ENCODE assay signal across 11 cellular contexts in genomic region chr3:120763601-120764000, GRCh38. TPM values are rescaled to one million over a fixed set of nuclear protein-coding genes. Genes with fewer than 3 reads are reported as not detected.
DNase-seq lines count a peak whose midpoint lies in the region; ATAC-seq and TF ChIP-seq lines count a peak whose summit lies in the region.
"Had no signal": no experiment of that assay in that cellular context is flagged by ENCODE, and none has a peak within 500 bp of the region (broad histone marks: within the 10 kb centered on the region; RNA-seq: fewer than 3 reads in every experiment).

No MANE protein-coding gene starts in this region.

- H3K4me3 ChIP-seq in CD8-positive, alpha-beta T cell (ENCODE audit: low read depth, low read length) = no peak overlapping the region

- CTCF ChIA-PET in CD8-positive, alpha-beta T cell (lab: Charles Lee) = interaction anchor here (1.1 kb wide), 1 partner anchor 32 kb away, joined by 4 read pairs; no protein-coding TSS in a partner anchor

- TF ChIP-seq CTCF in CD8-positive, alpha-beta T cell (IDR thresholded peaks at IDR 0.05) = no peak

- H3K36me3 ChIP-seq in CD8-positive, alpha-beta T cell (ENCODE audit: insufficient read depth, low read length) = no peaks in the 10 kb centered on the region

- no peaks in the 10 kb centered on the region for H3K27me3 ChIP-seq in CD8-positive, alpha-beta T cell (ENCODE audit: insufficient read depth, low read length)

- peaks cover 77% of the 10 kb centered on the region for H3K4me1 Mint-ChIP-seq in activated naive CD8-positive, alpha-beta T cell (ENCODE audit: low read depth)
- H3K4me1 Mint-ChIP-seq in activated naive CD8-positive, alpha-beta T cell treated with anti-CD3 and anti-CD28 coated beads for 36 hours = peaks cover 68% of the 10 kb centered on the region
- H3K4me1 Mint-ChIP-seq in stimulated activated naive B cell treated with anti-CD40 and anti-IgM and Interleukin-4, amounts not matched to agents 10 μg/mL and 1 μg/mL and 100 μg/mL, for 72 hours = peaks cover 34 to 72% of the 10 kb centered on the region in 2 donors
- peaks cover 80% of the 10 kb centered on the region for H3K4me1 Mint-ChIP-seq in CD8-positive, alpha-beta T cell (ENCODE audit: low read depth)

- H3K27ac ChIP-seq in CD8-positive, alpha-beta T cell (ENCODE audit: low read depth, low read length) = no peak overlapping the region

- H3K4me1 ChIP-seq in CD8-positive, alpha-beta T cell (ENCODE audit: insufficient read depth, low read length) = peaks cover 7% of the 10 kb centered on the region

- no peaks in the 10 kb centered on the region for H3K27me3 Mint-ChIP-seq in activated naive CD8-positive, alpha-beta T cell
- H3K27me3 Mint-ChIP-seq in activated naive CD8-positive, alpha-beta T cell treated with anti-CD3 and anti-CD28 coated beads for 36 hours = no peaks in the 10 kb centered on the region
- no peaks in the 10 kb centered on the region for H3K27me3 Mint-ChIP-seq in stimulated activated naive B cell treated with anti-CD40 and anti-IgM and Interleukin-4, amounts not matched to agents 10 μg/mL and 1 μg/mL and 100 μg/mL, for 72 hours
- no peaks in the 10 kb centered on the region for H3K27me3 Mint-ChIP-seq in CD8-positive, alpha-beta T cell (ENCODE audit: low read depth)
- H3K27me3 Mint-ChIP-seq: naive thymus-derived CD4-positive, alpha-beta T cell had no signal

- ATAC-seq in HG02763 (IDR thresholded peaks at IDR 0.05; ENCODE audit: unreplicated experiment) (peak; percentile 82), HG03565 (IDR thresholded peaks at IDR 0.05; ENCODE audit: unreplicated experiment) (peak; percentile 81), left colon (no peak)
- peak; percentile 56 to 86 for ATAC-seq in stimulated activated naive B cell treated with anti-CD40 and anti-IgM and Interleukin-4, amounts not matched to agents 10 μg/mL and 1 μg/mL and 100 μg/mL, for 72 hours (replicated peaks)
- no peak for ATAC-seq in CD8-positive, alpha-beta T cell
- ATAC-seq: naive thymus-derived CD4-positive, alpha-beta T cell had no signal

- peaks cover 13% of the 10 kb centered on the region for H3K36me3 Mint-ChIP-seq in activated naive CD8-positive, alpha-beta T cell
- peaks cover 24% of the 10 kb centered on the region for H3K36me3 Mint-ChIP-seq in activated naive CD8-positive, alpha-beta T cell treated with anti-CD3 and anti-CD28 coated beads for 36 hours
- peaks cover 23 to 31% of the 10 kb centered on the region in 2 donors for H3K36me3 Mint-ChIP-seq in stimulated activated naive B cell treated with anti-CD40 and anti-IgM and Interleukin-4, amounts not matched to agents 10 μg/mL and 1 μg/mL and 100 μg/mL, for 72 hours
- H3K36me3 Mint-ChIP-seq in CD8-positive, alpha-beta T cell = peaks cover 16% of the 10 kb centered on the region

- H3K4me3 Mint-ChIP-seq in activated naive CD8-positive, alpha-beta T cell = no peak overlapping the region
- no peak overlapping the region for H3K4me3 Mint-ChIP-seq in activated naive CD8-positive, alpha-beta T cell treated with anti-CD3 and anti-CD28 coated beads for 36 hours
- H3K4me3 Mint-ChIP-seq in stimulated activated naive B cell treated with anti-CD40 and anti-IgM and Interleukin-4, amounts not matched to agents 10 μg/mL and 1 μg/mL and 100 μg/mL, for 72 hours = no peak overlapping the region
- H3K4me3 Mint-ChIP-seq in CD8-positive, alpha-beta T cell = no peak overlapping the region
- H3K4me3 Mint-ChIP-seq: activated T-helper 1 cell treated with anti-CD3 and anti-CD28 coated beads, Interleukin-12 subunit alpha, Interleukin-12 subunit beta, Interleukin-2, Interleukin-4 antibody, amounts not matched to agents 30 ng/mL and 10 ng/mL and 1 ng/mL, durations not matched to agents 14 hours and 24 hours and 36 hours had no signal

- POLR2A ChIA-PET in CD8-positive, alpha-beta T cell (lab: Charles Lee) = no interaction called here

- H3K9me3 ChIP-seq in CD8-positive, alpha-beta T cell (ENCODE audit: low read length) = no peaks in the 10 kb centered on the region

- H3K27ac Mint-ChIP-seq in activated naive CD8-positive, alpha-beta T cell = peak overlapping the region; percentile 8
- H3K27ac Mint-ChIP-seq in activated naive CD8-positive, alpha-beta T cell treated with anti-CD3 and anti-CD28 coated beads for 36 hours = no peak overlapping the region
- H3K27ac Mint-ChIP-seq in stimulated activated naive B cell treated with anti-CD40 and anti-IgM and Interleukin-4, amounts not matched to agents 10 μg/mL and 1 μg/mL and 100 μg/mL, for 72 hours = no peak overlapping the region
- no peak overlapping the region for H3K27ac Mint-ChIP-seq in CD8-positive, alpha-beta T cell
- H3K27ac Mint-ChIP-seq: activated T-helper 1 cell treated with anti-CD3 and anti-CD28 coated beads, Interleukin-12 subunit alpha, Interleukin-12 subunit beta, Interleukin-2, Interleukin-4 antibody, amounts not matched to agents 30 ng/mL and 10 ng/mL and 1 ng/mL, durations not matched to agents 14 hours and 24 hours and 36 hours had no signal

- intact Hi-C loops in left colon (cut with DNase I, micrococcal nuclease) = no loop called here
- intact Hi-C loops in CD8-positive, alpha-beta T cell (cut with DNase I, micrococcal nuclease) = no loop called here

- H3K9me3 Mint-ChIP-seq in activated naive CD8-positive, alpha-beta T cell (ENCODE audit: low read depth) = peaks cover 3% of the 10 kb centered on the region
- H3K9me3 Mint-ChIP-seq in activated naive CD8-positive, alpha-beta T cell treated with anti-CD3 and anti-CD28 coated beads for 36 hours = peaks cover 3% of the 10 kb centered on the region
- no peaks in the 10 kb centered on the region for H3K9me3 Mint-ChIP-seq in stimulated activated naive B cell treated with anti-CD40 and anti-IgM and Interleukin-4, amounts not matched to agents 10 μg/mL and 1 μg/mL and 100 μg/mL, for 72 hours
- no peaks in the 10 kb centered on the region for H3K9me3 Mint-ChIP-seq in CD8-positive, alpha-beta T cell
- H3K9me3 Mint-ChIP-seq: activated T-helper 1 cell treated with anti-CD3 and anti-CD28 coated beads, Interleukin-12 subunit alpha, Interleukin-12 subunit beta, Interleukin-2, Interleukin-4 antibody, amounts not matched to agents 30 ng/mL and 10 ng/mL and 1 ng/mL, durations not matched to agents 14 hours and 24 hours and 36 hours had no signal

- no peak for DNase-seq in activated naive CD8-positive, alpha-beta T cell treated with anti-CD3 and anti-CD28 coated beads for 36 hours
- DNase-seq in stimulated activated naive B cell treated with anti-CD40 and anti-IgM and Interleukin-4, amounts not matched to agents 10 μg/mL and 1 μg/mL and 100 μg/mL, for 72 hours = no peak
- DNase-seq in left colon (no peak), NCI-H446 treated with DMSO at 0.1 percent for 48 hours (lab: John Stamatoyannopoulos, UW) (no peak)
- no peak for DNase-seq in CD8-positive, alpha-beta T cell
- DNase-seq: GF-D8; naive thymus-derived CD4-positive, alpha-beta T cell had no signal

RNA-seq across cellular contexts. Expression of gene GTF2E1, which starts 21.1 kb away (rescaled TPM):
- total RNA-seq in activated naive CD8-positive, alpha-beta T cell treated with anti-CD3 and anti-CD28 coated beads for 36 hours = 10 to 100 TPM; 29.0 to 30.9 TPM
- total RNA-seq in left colon = 10 to 100 TPM; 11.9 to 14.5 TPM
- total RNA-seq in CD8-positive, alpha-beta T cell = 1 to 10 TPM; 5.8 to 7.8 TPM

RNA-seq across cellular contexts. Expression of gene RABL3, which starts 21.3 kb away (rescaled TPM):
- 10 to 100 TPM; 33.4 to 38.8 TPM for total RNA-seq in activated naive CD8-positive, alpha-beta T cell treated with anti-CD3 and anti-CD28 coated beads for 36 hours
- total RNA-seq in left colon = 10 to 100 TPM; 25.3 to 25.7 TPM
- 10 to 100 TPM; 14.0 to 15.2 TPM for total RNA-seq in CD8-positive, alpha-beta T cell

Comparison
In these comparisons a context has a peak if more than half of its experiments do, and no peak if none do; other contexts are left out.
1. ATAC-seq: peak in HG02763 (single experiment), HG03565 (single experiment) and stimulated activated naive B cell treated with anti-CD40 and anti-IgM and Interleukin-4, amounts not matched to agents 10 μg/mL and 1 μg/mL and 100 μg/mL, for 72 hours (2 of 2); none in left colon (single experiment) and CD8-positive, alpha-beta T cell (single experiment).